Comparison of ENCODE assay signal across 20 cellular contexts in the genomic region with DNA sequence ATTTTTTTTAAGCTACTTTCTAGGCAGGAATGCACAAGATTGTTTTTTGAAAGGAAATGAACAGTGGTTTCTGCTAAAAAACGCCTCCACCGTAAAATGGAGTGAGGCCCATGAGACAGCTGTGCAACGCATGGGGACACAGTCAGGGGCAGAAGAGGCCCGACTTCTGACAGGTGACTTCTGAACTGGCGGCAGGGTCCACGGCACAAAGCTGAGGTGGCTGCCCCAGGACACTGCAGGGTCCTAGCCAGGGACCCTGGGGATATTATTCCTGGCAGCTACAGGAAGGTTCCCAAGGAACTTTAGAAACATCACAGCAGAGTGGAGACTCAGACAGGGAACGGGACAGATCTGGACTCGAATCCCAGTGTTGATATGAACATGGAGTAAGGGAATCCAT.
"Had no signal": no experiment of that assay in that cellular context is flagged by ENCODE, and none has a peak within 500 bp of the region (broad histone marks: within the 10 kb centered on the region; RNA-seq: fewer than 3 reads in every experiment).

No MANE protein-coding gene starts in this region.

- H3K4me1 Mint-ChIP-seq: activated naive CD8-positive, alpha-beta T cell treated with anti-CD3 and anti-CD28 coated beads, Interleukin-2, amount 10 ng/mL, durations not matched to agents 7 days and 5 days had no signal

- H3K4me3 ChIP-seq: Peyer's patch, SK-N-MC had no signal

- H3K9me3 ChIP-seq: Peyer's patch had no signal

- H3K36me3 ChIP-seq: Peyer's patch had no signal

- ATAC-seq: activated CD4-positive, CD25-positive, alpha-beta regulatory T cell treated with anti-CD3 and anti-CD28 coated beads, Interleukin-2, amount 50 U/mL, for 24 hours; activated CD8-positive, alpha-beta T cell treated with anti-CD3 and anti-CD28 coated beads for 36 hours had no signal

- H3K9me3 Mint-ChIP-seq: activated CD8-positive, alpha-beta T cell treated with anti-CD3 and anti-CD28 coated beads for 36 hours; activated naive CD8-positive, alpha-beta T cell treated with anti-CD3 and anti-CD28 coated beads, Interleukin-2, amount 10 ng/mL, durations not matched to agents 7 days and 5 days had no signal

- DNase-seq: activated CD4-positive, alpha-beta T cell treated with anti-CD3 and anti-CD28 coated beads for 4 hours; activated CD8-positive, alpha-beta memory T cell treated with anti-CD3 and anti-CD28 coated beads, Interleukin-2, amount 50 U/mL, for 4 hours; activated CD8-positive, alpha-beta T cell treated with anti-CD3 and anti-CD28 coated beads for 36 hours; activated naive CD4-positive, alpha-beta T cell treated with anti-CD3 and anti-CD28 coated beads, Interleukin-2, amount 50 U/mL, for 16 hours; activated naive CD8-positive, alpha-beta T cell treated with anti-CD3 and anti-CD28 coated beads, Interleukin-2, amount 10 ng/mL, durations not matched to agents 7 days and 5 days; aorta; central memory CD4-positive, alpha-beta T cell; IMR-90; KG1; NCI-H1105; NCI-H1436; NCI-H187 treated with DMSO at 0.1 percent for 48 hours; NCI-H2081 treated with DMSO at 0.1 percent for 48 hours; NCI-H446; NCI-H524; Peyer's patch; SHP77 treated with DMSO at 0.1 percent for 48 hours; T-helper 1 cell had no signal

- H3K27me3 Mint-ChIP-seq: activated CD8-positive, alpha-beta T cell treated with anti-CD3 and anti-CD28 coated beads for 36 hours; activated naive CD8-positive, alpha-beta T cell treated with anti-CD3 and anti-CD28 coated beads, Interleukin-2, amount 10 ng/mL, durations not matched to agents 7 days and 5 days had no signal

- H3K27me3 ChIP-seq: Peyer's patch had no signal

- H3K27ac ChIP-seq: Peyer's patch, SK-N-MC had no signal

- H3K36me3 Mint-ChIP-seq: activated naive CD8-positive, alpha-beta T cell treated with anti-CD3 and anti-CD28 coated beads, Interleukin-2, amount 10 ng/mL, durations not matched to agents 7 days and 5 days had no signal

- H3K4me3 Mint-ChIP-seq: activated CD8-positive, alpha-beta T cell treated with anti-CD3 and anti-CD28 coated beads for 36 hours; activated naive CD8-positive, alpha-beta T cell treated with anti-CD3 and anti-CD28 coated beads, Interleukin-2, amount 10 ng/mL, durations not matched to agents 7 days and 5 days had no signal
